23 cellular contexts compared by ENCODE assay signal in the genomic region with DNA sequence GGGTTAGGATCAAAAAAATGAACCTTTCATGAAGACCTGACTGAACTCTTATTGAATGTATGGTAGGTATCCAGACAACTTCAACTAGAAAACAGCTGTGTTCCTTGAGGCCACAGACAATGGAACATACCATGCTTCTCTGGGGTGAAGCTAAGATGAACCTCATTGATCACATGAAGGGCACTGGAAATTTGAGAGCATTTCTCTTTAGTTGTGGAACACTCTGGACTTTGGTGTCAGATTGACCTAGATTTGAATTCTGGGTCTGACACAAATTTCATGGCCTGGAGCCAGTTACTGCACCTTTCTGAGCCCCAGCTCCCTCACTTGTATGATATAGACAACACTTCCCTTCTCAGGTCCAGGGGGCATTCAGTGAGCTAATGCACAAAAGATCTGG.
"Had no signal": no experiment of that assay in that cellular context is flagged by ENCODE, and none has a peak within 500 bp of the region (broad histone marks: within the 10 kb centered on the region; RNA-seq: fewer than 3 reads in every experiment).

No MANE protein-coding gene starts in this region.

- DNase-seq: colonic mucosa; cortex of kidney; effector CD8-positive, alpha-beta T cell; effector memory CD8-positive, alpha-beta T cell; endodermal cell; erythroblast; esophagus squamous epithelium; foreskin fibroblast; foreskin melanocyte; gastrocnemius medialis; glutamatergic neuron; head of caudate nucleus; heart right ventricle; hippocampal formation; left cardiac atrium; left ventricle myocardium inferior; lower lobe of right lung; mesenchymal stem cell; mucosa of descending colon; naive B cell had no signal

- H3K4me3 Mint-ChIP-seq: dendritic cell treated with granulocyte-macrophage colony-stimulating factor and Interleukin-4, amounts not matched to agents 40 ng/mL and 50 ng/mL, for 4 days; effector memory CD8-positive, alpha-beta T cell; endodermal cell; mesothelial cell of epicardium had no signal

- H3K27me3 Mint-ChIP-seq: dendritic cell treated with granulocyte-macrophage colony-stimulating factor and Interleukin-4, amounts not matched to agents 40 ng/mL and 50 ng/mL, for 4 days; effector memory CD8-positive, alpha-beta T cell had no signal

- H3K9me3 Mint-ChIP-seq: effector memory CD8-positive, alpha-beta T cell; endodermal cell had no signal

- H3K36me3 Mint-ChIP-seq: mesothelial cell of epicardium, naive B cell had no signal

- H3K27ac Mint-ChIP-seq: dendritic cell treated with granulocyte-macrophage colony-stimulating factor and Interleukin-4, amounts not matched to agents 40 ng/mL and 50 ng/mL, for 4 days; endodermal cell; mesothelial cell of epicardium had no signal

- H3K4me1 Mint-ChIP-seq: endodermal cell, naive B cell had no signal

- ATAC-seq: effector memory CD8-positive, alpha-beta T cell; esophagus mucosa; gastrocnemius medialis; heart right ventricle; left cardiac atrium; lower lobe of right lung; mucosa of descending colon had no signal
